In the genomic region with DNA sequence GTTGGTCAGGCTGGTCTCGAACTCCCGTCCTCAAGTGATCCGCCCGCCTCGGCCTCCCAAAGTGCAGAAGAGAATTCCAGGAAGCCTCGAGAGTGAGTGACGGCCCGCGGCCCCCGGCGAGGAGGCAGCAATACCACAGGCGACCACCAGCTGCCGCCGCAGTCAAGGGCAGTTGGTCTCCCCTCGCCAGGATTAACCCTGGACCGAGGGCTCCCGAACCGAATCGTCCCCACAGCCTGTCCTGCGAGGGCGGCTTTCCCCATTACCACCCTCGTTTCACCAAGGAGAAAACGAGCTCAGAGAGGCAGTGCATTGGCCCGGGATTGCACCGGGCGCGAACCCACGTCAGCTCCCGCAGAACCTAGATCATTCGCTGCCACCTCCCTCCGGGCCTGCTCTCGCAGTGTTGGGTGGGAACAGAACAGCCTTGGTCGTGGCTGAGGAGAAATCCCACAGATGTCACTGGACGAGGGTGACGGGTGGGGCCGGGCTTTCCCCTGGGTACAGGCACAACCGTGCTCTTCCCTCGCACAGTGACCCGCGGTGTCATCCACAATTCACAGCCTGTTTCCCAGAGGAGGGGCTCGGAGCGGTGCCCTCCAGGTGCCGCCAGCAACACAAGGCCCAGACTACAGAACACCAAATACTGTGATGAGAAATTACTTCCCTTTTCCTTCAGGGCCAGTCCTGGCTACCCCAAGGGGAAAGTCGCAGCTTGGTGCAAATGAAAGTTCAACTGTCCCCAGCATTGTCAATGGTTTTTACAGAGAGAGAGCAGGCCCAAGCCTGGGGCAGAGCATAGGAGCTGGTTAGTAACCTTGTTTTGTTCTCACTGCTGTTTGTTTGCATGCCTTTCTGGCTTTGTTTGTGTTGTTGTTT, we compare ENCODE assay signal across 8 cellular contexts.
DNase-seq lines count a peak whose midpoint lies in the region; ATAC-seq and TF ChIP-seq lines count a peak whose summit lies in the region.

No MANE protein-coding gene starts in this region.

- H4K20me1 ChIP-seq in DOHH2 (ENCODE audit: control insufficient read depth, insufficient read depth, low read depth, low read length): no peaks in the 10 kb centered on the region

- H3K79me2 ChIP-seq in DOHH2 (ENCODE audit: control insufficient read depth, low read length): no peaks in the 10 kb centered on the region

- peak overlapping the region; percentile 72 for H3K9ac ChIP-seq in NT2/D1 (ENCODE audit: insufficient read length, low read depth)

- H3K27me3 ChIP-seq in DOHH2 (ENCODE audit: control insufficient read depth, low read length) (no peaks in the 10 kb centered on the region), NT2/D1 (ENCODE audit: insufficient read depth, insufficient read length) (peaks cover 8% of the 10 kb centered on the region)

- H3K9me2 ChIP-seq in DOHH2 (replicated peaks; ENCODE audit: control insufficient read depth, low read length): no peaks in the 10 kb centered on the region

- no peak for TF ChIP-seq CTCF in DOHH2 (IDR thresholded peaks at IDR 0.05; ENCODE audit: low read depth, low read length, poor library complexity, severe bottlenecking)

- H3K4me3 ChIP-seq in DOHH2 (ENCODE audit: low read length): no peak overlapping the region; the same call in 1 of the 2 replicates
- no peak overlapping the region for H3K4me3 ChIP-seq in NT2/D1 (ENCODE audit: insufficient read length, low read depth)

- ATAC-seq in HG03571 (IDR thresholded peaks at IDR 0.05; ENCODE audit: unreplicated experiment): no peak
- no peak for ATAC-seq in GM19452 (IDR thresholded peaks at IDR 0.05; ENCODE audit: unreplicated experiment)

- intact Hi-C loops in head of caudate nucleus (cut with DNase I) (loop anchor here (10.0 kb wide), 1 partner anchor 101 kb away; no protein-coding TSS in a partner anchor), posterior cingulate gyrus (cut with DNase I) (loop anchor here (5.0 kb wide), 1 partner anchor 123 kb away; a partner anchor contains a TSS)

- H3K9me3 ChIP-seq in DOHH2 (ENCODE audit: control insufficient read depth, insufficient read depth, low read length) (peaks cover 28% of the 10 kb centered on the region), NT2/D1 (ENCODE audit: insufficient read depth, low read length) (no peaks in the 10 kb centered on the region)

- DNase-seq in NT2/D1 (ENCODE audit: low read depth, low spot score): peak; percentile 30
- DNase-seq in head of caudate nucleus: peak in 37 of 42 donors; percentile 16 to 79 (median 46)
- DNase-seq in posterior cingulate gyrus: peak in 6 of 10 donors; percentile 34 to 90 (median 58)
- DNase-seq in SKM-1 treated with dmso at 0.1 percent for 144 hours (lab: John Stamatoyannopoulos, UW; ENCODE audit: unreplicated experiment): no peak
- DNase-seq in NCI-H187 (lab: John Stamatoyannopoulos, UW): no peak

- peaks cover 9% of the 10 kb centered on the region for H3F3A ChIP-seq in DOHH2 (ENCODE audit: control insufficient read depth, insufficient read depth)

- 0 out of 2 replicates have a peak overlapping the region, but pooled peaks have one; percentile 14 for H3K4me2 ChIP-seq in DOHH2 (ENCODE audit: low read length)

- no peak overlapping the region for H3K27ac ChIP-seq in DOHH2 (ENCODE audit: low read depth, low read length)

- peaks cover 31% of the 10 kb centered on the region for H3K4me1 ChIP-seq in DOHH2 (ENCODE audit: control insufficient read depth, low read length)
- peaks cover 14% of the 10 kb centered on the region for H3K4me1 ChIP-seq in NT2/D1 (ENCODE audit: insufficient read depth, insufficient read length)

- H3K36me3 ChIP-seq in DOHH2 (ENCODE audit: control insufficient read depth, low read length): no peaks in the 10 kb centered on the region
- H3K36me3 ChIP-seq in NT2/D1 (ENCODE audit: insufficient read depth, insufficient read length, low read length): no peaks in the 10 kb centered on the region

Comparison
In these comparisons a context has a peak if more than half of its experiments do, and no peak if none do; other contexts are left out.
1. DNase-seq: peak in NT2/D1 (single experiment), head of caudate nucleus (37 of 42) and posterior cingulate gyrus (6 of 10); none in SKM-1 treated with dmso at 0.1 percent for 144 hours (single experiment) and NCI-H187 (0 of 2).